37 cellular contexts compared by ENCODE assay signal in the genomic region with DNA sequence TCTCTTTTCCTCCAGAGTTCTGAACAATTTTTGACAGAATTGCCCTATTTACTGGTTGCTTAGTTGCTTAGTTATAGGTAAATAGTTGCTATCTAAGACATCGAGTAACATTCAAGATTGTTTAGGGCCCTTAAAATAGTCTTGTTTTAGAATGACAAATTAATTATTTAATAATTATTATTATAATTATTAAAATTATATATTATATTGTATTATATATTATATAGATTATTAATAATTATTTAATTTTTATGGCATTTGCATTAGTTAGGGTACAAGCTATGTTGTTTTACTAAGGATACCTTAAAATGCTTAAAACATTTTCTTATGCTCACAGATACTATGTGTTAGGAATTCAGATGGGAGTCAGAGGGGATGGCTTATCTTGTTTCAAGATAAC. TPM values are rescaled to one million over a fixed set of nuclear protein-coding genes. Genes with fewer than 3 reads are reported as not detected.
"Had no signal": no experiment of that assay in that cellular context is flagged by ENCODE, and none has a peak within 500 bp of the region (broad histone marks: within the 10 kb centered on the region; RNA-seq: fewer than 3 reads in every experiment).

No MANE protein-coding gene starts in this region.

- H3K36me3 ChIP-seq: MG63 had no signal

- H3K4me3 ChIP-seq: MG63 had no signal

- H3K9ac ChIP-seq: KMS-11 had no signal

- DNase-seq: Karpas-422, Kasumi-1, KG1, MG63, MM.1S, MV-4-11, NCI-H1048, NCI-H1092, NCI-H1092 treated with DMSO at 0.1 percent for 48 hours, NCI-H1105, NCI-H1105 treated with DMSO at 0.1 percent for 48 hours, NCI-H1417, NCI-H1417 treated with DMSO at 0.1 percent for 48 hours, NCI-H1436, NCI-H1436 treated with DMSO at 0.1 percent for 48 hours, NCI-H146, NCI-H1694, NCI-H1694 treated with DMSO at 0.1 percent for 48 hours, NCI-H187, NCI-H187 treated with DMSO at 0.1 percent for 48 hours, NCI-H1930, NCI-H2029, NCI-H2029 treated with DMSO at 0.1 percent for 48 hours, NCI-H2081, NCI-H2081 treated with DMSO at 0.1 percent for 48 hours, NCI-H2107, NCI-H2171, NCI-H2171 treated with DMSO at 0.1 percent for 48 hours, NCI-H2227 treated with DMSO at 0.1 percent for 48 hours, NCI-H226, NCI-H345, NCI-H446, NCI-H446 treated with DMSO at 0.1 percent for 48 hours, NCI-H510A had no signal

- H3K9me3 ChIP-seq: MG63 had no signal

- H3K27ac ChIP-seq: KMS-11 had no signal

- H3K4me2 ChIP-seq: KMS-11 had no signal

RNA-seq across cellular contexts. Expression of a gene that starts 59.2 kb away (rescaled TPM):
- total RNA-seq: LHCN-M2, M059J had no signal
